ENCODE assay signal across 8 cellular contexts in the genomic region with DNA sequence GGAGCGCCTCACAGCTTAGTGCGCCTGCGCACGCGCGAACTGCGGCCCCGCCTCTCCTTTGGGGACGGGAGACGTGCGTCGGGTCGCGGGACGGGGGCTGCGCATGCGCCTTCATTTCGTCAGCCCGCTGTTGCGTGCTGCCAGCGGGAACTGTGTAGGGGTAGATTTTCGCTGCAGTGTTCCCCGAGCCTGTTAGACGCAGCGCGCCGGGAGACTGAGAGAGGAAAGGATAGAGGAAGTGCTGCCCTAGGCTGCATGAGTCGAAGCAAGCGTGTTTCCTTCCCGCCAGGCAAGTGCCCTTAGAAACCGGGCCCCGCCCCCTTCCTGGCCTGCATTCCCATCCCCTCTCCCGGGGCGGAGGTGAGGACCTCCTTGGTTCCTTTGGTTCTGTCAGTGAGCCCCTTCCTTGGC. TPM values are rescaled to one million over a fixed set of nuclear protein-coding genes. Genes with fewer than 3 reads are reported as not detected.
DNase-seq lines count a peak whose midpoint lies in the region; ATAC-seq, FAIRE-seq and TF ChIP-seq lines count a peak whose summit lies in the region.

No MANE protein-coding gene starts in this region.

- POLR2A ChIA-PET in H1 (lab: Charles Lee; ENCODE audit: partially characterized antibody) = interaction anchor here (0.6 to 3.7 kb wide), 13 partner anchors 10 to 1572 kb away, joined by 3 to 29 read pairs (median 3); a partner anchor contains a TSS

- H2BK5ac ChIP-seq in H1 (ENCODE audit: low read depth, low read length) = peak overlapping the region; percentile 98

- H4K20me1 ChIP-seq in H1 (replicated peaks in 1 of 2; ENCODE audit: control insufficient read depth in 1 of 2, insufficient read depth in 2 of 2, low read length in 2 of 2) = peaks cover 4 to 8% of the 10 kb centered on the region in 2 experiments

- H3K79me2 ChIP-seq in H1 (ENCODE audit: control insufficient read depth in 1 of 2, insufficient read depth in 2 of 2, low read length in 2 of 2) = peaks cover 0 to 48% of the 10 kb centered on the region in 2 experiments; a peak in 3 of 4 replicates

- H3K23ac ChIP-seq in H1 (ENCODE audit: insufficient read length) = no peak overlapping the region

- no peak overlapping the region; the same call in 1 of the 2 replicates for H2AK5ac ChIP-seq in H1 (ENCODE audit: low read depth, low read length)

- peak; percentile 96 for DNase-seq in D341Med (ENCODE audit: low spot score)
- peak; percentile 95 for DNase-seq in NOMO-1 treated with dmso at 0.1 percent for 144 hours (lab: John Stamatoyannopoulos, UW; ENCODE audit: unreplicated experiment)
- peak; percentile 83 for DNase-seq in activated CD8-positive, alpha-beta memory T cell treated with anti-CD3 and anti-CD28 coated beads, Interleukin-2, amount 50 U/mL, for 1 hour (ENCODE audit: extremely low read depth)
- peak; percentile 83 to 94 for DNase-seq in H1 (ENCODE audit: low read depth in 1 of 2, low spot score in 2 of 2)
- DNase-seq in mesenteric fat pad (ENCODE audit: low spot score) = peak; percentile 99
- DNase-seq in stimulated activated CD8-positive, alpha-beta memory T cell treated with anti-CD3 and anti-CD28 coated beads, Interleukin-15, amount 100 ng/mL, for 1 hour (ENCODE audit: low read depth) = peak; percentile 90

- peaks cover 21% of the 10 kb centered on the region for H3K23me2 ChIP-seq in H1 (ENCODE audit: low read depth, low read length)

- no peak overlapping the region for H3K14ac ChIP-seq in H1 (ENCODE audit: insufficient read length)

- H3K56ac ChIP-seq in H1 (replicated peaks; ENCODE audit: insufficient read length, low read depth, low read length) = peak overlapping the region; percentile 34

- H3K27ac ChIP-seq in HUES48 (ENCODE audit: low read depth, low read length) (peak overlapping the region; percentile 98), H1 (ENCODE audit: low read depth, low read length) (peak overlapping the region; percentile 88)

- peak overlapping the region; percentile 89 to 94 for H3K4me2 ChIP-seq in H1 (ENCODE audit: insufficient read depth in 1 of 2, low read depth in 2 of 2, low read length in 2 of 2)

- peaks cover 3% of the 10 kb centered on the region for H3K79me1 ChIP-seq in H1 (ENCODE audit: low read depth, low read length)

- H3K9ac ChIP-seq in HUES48 (ENCODE audit: low read depth, low read length) (peak overlapping the region; percentile 79), H1 (replicated peaks in 1 of 4; ENCODE audit: extremely low read depth in 1 of 4, low read depth in 3 of 4, low read length in 3 of 4) (peak overlapping the region in 3 of 4 experiments; percentile 65 to 82 (median 71); a peak in 6 of 7 replicates)

- ATAC-seq in GM21447 (IDR thresholded peaks at IDR 0.05; ENCODE audit: unreplicated experiment) = peak; percentile 74

- TF ChIP-seq CTCF in H1 (IDR thresholded peaks at IDR 0.05; ENCODE audit: control extremely low read depth in 1 of 3, insufficient read depth in 1 of 3, low read depth in 1 of 3, low read length in 3 of 3) = no peak

- TF ChIP-seq POLR2A in H1 (IDR thresholded peaks at IDR 0.05; ENCODE audit: control extremely low read depth in 1 of 2, low read depth in 2 of 2, low read length in 2 of 2) = peak; percentile 9 to 31; a peak in 2 of 3 replicates

- no peak overlapping the region for H2BK120ac ChIP-seq in H1 (replicated peaks; ENCODE audit: low read depth, low read length)

- no peaks in the 10 kb centered on the region for H3K27me3 ChIP-seq in HUES48 (ENCODE audit: control insufficient read depth, insufficient read depth, low read length)
- H3K27me3 ChIP-seq in H1 (replicated peaks in 1 of 4; ENCODE audit: control insufficient read depth in 3 of 4, extremely low read depth in 1 of 4, insufficient read depth in 3 of 4, low read length in 3 of 4) = no peaks in the 10 kb centered on the region

- WGBS in H1 (ENCODE audit: extremely low coverage in 1 of 2, insufficient coverage in 1 of 2, insufficient read length in 1 of 2, insufficient replicate concordance in 2 of 2, low coverage in 1 of 2, low lambda C conversion rate in 2 of 2, missing lambda C conversion rate in 1 of 2), 2 experiments = 1% methylated on average over 31 of the region's 34 CpGs; no CpG with 5 or more reads in 1 of the 2 experiments

- TF ChIP-seq EP300 in H1 (IDR thresholded peaks at IDR 0.05; ENCODE audit: borderline replicate concordance in 1 of 2, low read depth in 2 of 2, low read length in 2 of 2) = no peak

- H3K4me3 ChIP-seq in HUES48 (ENCODE audit: low read depth, low read length) (peak overlapping the region; percentile 92), H1 (ENCODE audit: extremely low read depth in 1 of 4, insufficient read depth in 2 of 4, low read depth in 3 of 4, low read length in 4 of 4) (peak overlapping the region; percentile 81 to 93 (median 86))

- peak overlapping the region; percentile 90; the same call in 1 of the 2 replicates for H4K8ac ChIP-seq in H1 (ENCODE audit: extremely low read depth, insufficient read depth, low read length)

- H3K4me1 ChIP-seq in HUES48 (ENCODE audit: control insufficient read depth, insufficient read depth, low read length) (peaks cover 38% of the 10 kb centered on the region), H1 (replicated peaks in 1 of 4; ENCODE audit: control insufficient read depth in 3 of 4, insufficient read depth in 4 of 4, low read length in 3 of 4) (peaks cover 5 to 11% (median 9%) of the 10 kb centered on the region in 4 experiments; a peak in 5 of 7 replicates)

- H4K5ac ChIP-seq in H1 (ENCODE audit: insufficient read length, low read depth, low read length) = peak overlapping the region; percentile 79

- peak overlapping the region; percentile 82 for H3K4ac ChIP-seq in H1 (replicated peaks; ENCODE audit: insufficient read length, low read depth, low read length)

- H2BK12ac ChIP-seq in H1 (ENCODE audit: low read depth, low read length) = peak overlapping the region; percentile 93; the same call in 1 of the 2 replicates

- H2BK15ac ChIP-seq in H1 (ENCODE audit: low read length) = peak overlapping the region; percentile 89; the same call in 1 of the 2 replicates

- FAIRE-seq in H1 (lab: Jason Lieb, UNC) = no peak

- CTCF ChIA-PET in H1 (lab: Charles Lee; ENCODE audit: partially characterized antibody) = interaction anchor here (1.2 to 3.8 kb wide), 4 partner anchors 11 to 115 kb away, joined by 3 to 39 read pairs (median 4); a partner anchor contains a TSS

- H2AFZ ChIP-seq in H1 (ENCODE audit: low read length) = peak overlapping the region; percentile 37; the same call in 1 of the 2 replicates

- H4K91ac ChIP-seq in H1 (replicated peaks; ENCODE audit: insufficient read length, low read length) = peak overlapping the region; percentile 63

- H3K9me3 ChIP-seq in HUES48 (ENCODE audit: control insufficient read depth, insufficient read depth, low read length) = no peaks in the 10 kb centered on the region
- H3K9me3 ChIP-seq in H1 (ENCODE audit: insufficient read depth in 2 of 2, low read depth in 1 of 2, low read length in 1 of 2) = no peaks in the 10 kb centered on the region

- no peak for TF ChIP-seq RAD21 in H1 (IDR thresholded peaks at IDR 0.05 in 1 of 2, conservative IDR thresholded peaks at IDR 0.05 in 1 of 2; ENCODE audit: low read depth in 2 of 2, low read length in 2 of 2)

- H3K36me3 ChIP-seq in HUES48 (ENCODE audit: control insufficient read depth, insufficient read depth, low read length) (peaks cover 29% of the 10 kb centered on the region), H1 (ENCODE audit: control insufficient read depth in 2 of 4, insufficient read depth in 4 of 4, low read length in 3 of 4) (peaks cover 0 to 14% (median 3%) of the 10 kb centered on the region in 4 experiments; a peak in 2 of 8 replicates)

- H3K18ac ChIP-seq in H1 (ENCODE audit: extremely low read depth, low read length) = peak overlapping the region; percentile 94

- H2BK20ac ChIP-seq in H1 (ENCODE audit: low read length) = no peak overlapping the region

TF ChIP-seq in H1, 55 proteins besides CTCF, POLR2A, EP300 and RAD21 (continues in another document):
- TF ChIP-seq TBP (IDR thresholded peaks at IDR 0.05; ENCODE audit: low read depth, low read length) (peak; percentile 48; the same call in 1 of the 2 replicates), POLR2AphosphoS5 (IDR thresholded peaks at IDR 0.05; ENCODE audit: low read depth, low read length) (peak; percentile 75; the same call in 1 of the 2 replicates), TAF1 (IDR thresholded peaks at IDR 0.05; ENCODE audit: low read depth, low read length) (peak; percentile 73; the same call in 1 of the 2 replicates), JUN (IDR thresholded peaks at IDR 0.05; ENCODE audit: low read depth, low read length) (no peak), CBX5 (IDR thresholded peaks at IDR 0.05; ENCODE audit: low read depth, low read length) (no peak), CREB1 (IDR thresholded peaks at IDR 0.05) (peak; percentile 51; the same call in 1 of the 2 replicates), KDM4A (IDR thresholded peaks at IDR 0.05; ENCODE audit: low read depth, low read length, severe bottlenecking) (peak; percentile 45)
- TF ChIP-seq, protein P1, sequence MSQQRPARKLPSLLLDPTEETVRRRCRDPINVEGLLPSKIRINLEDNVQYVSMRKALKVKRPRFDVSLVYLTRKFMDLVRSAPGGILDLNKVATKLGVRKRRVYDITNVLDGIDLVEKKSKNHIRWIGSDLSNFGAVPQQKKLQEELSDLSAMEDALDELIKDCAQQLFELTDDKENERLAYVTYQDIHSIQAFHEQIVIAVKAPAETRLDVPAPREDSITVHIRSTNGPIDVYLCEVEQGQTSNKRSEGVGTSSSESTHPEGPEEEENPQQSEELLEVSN (IDR thresholded peaks at IDR 0.05) = peak; percentile 82

RNA-seq across cellular contexts. Expression of a gene that starts 12.3 kb away (rescaled TPM):
- 6.6 and 9.0 TPM in 2 replicates for total RNA-seq in H1 (2021; fragmentation: NEBNext Ultra II Directional; extraction: Animal tissue kit (Norgen Biotek cat#: 25700))
- 1.3 and 2.3 TPM in 2 replicates for polyA plus RNA-seq in H1 (2011; rRNA removed)
- 2.5 TPM for polyA plus RNA-seq in H1 (2011; cell fraction: cytosol; rRNA removed)
- 3.4 TPM for polyA plus RNA-seq in H1 (2011; cell fraction: nucleus; rRNA removed)
- polyA plus RNA-seq in H1 (2012, experiment 1 of 2) = 1.8 to 2.6 TPM (median 2.3 TPM) in 4 replicates
- polyA plus RNA-seq in H1 (2012, experiment 2 of 2) = 0.28 TPM
- polyA plus RNA-seq in H1 (2013, experiment 1 of 2) = 6.9 TPM
- polyA plus RNA-seq in H1 (2013, experiment 2 of 2) = 5.2 TPM
- 13.9 and 16.0 TPM in 2 replicates for polyA minus RNA-seq in H1 (2011; rRNA and poly(A)+ RNA removed)
- 3.6 TPM for polyA minus RNA-seq in H1 (2011; cell fraction: cytosol; rRNA and poly(A)+ RNA removed)
- 21.2 TPM for polyA minus RNA-seq in H1 (2011; cell fraction: nucleus; rRNA and poly(A)+ RNA removed)
- 62.3 TPM for total RNA-seq in mesenteric fat pad

RNA-seq across cellular contexts. Expression of a gene that starts 12.3 kb away (rescaled TPM):
- 17.0 and 18.5 TPM in 2 replicates for total RNA-seq in H1 (2021; fragmentation: NEBNext Ultra II Directional; extraction: Animal tissue kit (Norgen Biotek cat#: 25700))
- 9.8 and 10.8 TPM in 2 replicates for polyA plus RNA-seq in H1 (2011; rRNA removed)
- polyA plus RNA-seq in H1 (2011; cell fraction: cytosol; rRNA removed) = 11.8 TPM
- polyA plus RNA-seq in H1 (2011; cell fraction: nucleus; rRNA removed) = 10.9 TPM
- 11.1 to 12.4 TPM (median 12.3 TPM) in 4 replicates for polyA plus RNA-seq in H1 (2012, experiment 1 of 2)
- 6.5 TPM for polyA plus RNA-seq in H1 (2012, experiment 2 of 2)
- polyA plus RNA-seq in H1 (2013, experiment 1 of 2) = 9.1 TPM
- polyA plus RNA-seq in H1 (2013, experiment 2 of 2) = 8.4 TPM
- polyA minus RNA-seq in H1 (2011; rRNA and poly(A)+ RNA removed) = 17.5 and 18.0 TPM in 2 replicates
- 11.5 TPM for polyA minus RNA-seq in H1 (2011; cell fraction: cytosol; rRNA and poly(A)+ RNA removed)
- polyA minus RNA-seq in H1 (2011; cell fraction: nucleus; rRNA and poly(A)+ RNA removed) = 20.0 TPM
- total RNA-seq in mesenteric fat pad = 36.7 TPM

Comparison
In these comparisons a context has a peak if more than half of its experiments do, and no peak if none do; other contexts are left out.
1. Peak in every context shown above with its lines: DNase-seq, ATAC-seq, H3K4me3 ChIP-seq and H3K27ac ChIP-seq.